Comparison of ENCODE assay signal across 8 cellular contexts in the genomic region with DNA sequence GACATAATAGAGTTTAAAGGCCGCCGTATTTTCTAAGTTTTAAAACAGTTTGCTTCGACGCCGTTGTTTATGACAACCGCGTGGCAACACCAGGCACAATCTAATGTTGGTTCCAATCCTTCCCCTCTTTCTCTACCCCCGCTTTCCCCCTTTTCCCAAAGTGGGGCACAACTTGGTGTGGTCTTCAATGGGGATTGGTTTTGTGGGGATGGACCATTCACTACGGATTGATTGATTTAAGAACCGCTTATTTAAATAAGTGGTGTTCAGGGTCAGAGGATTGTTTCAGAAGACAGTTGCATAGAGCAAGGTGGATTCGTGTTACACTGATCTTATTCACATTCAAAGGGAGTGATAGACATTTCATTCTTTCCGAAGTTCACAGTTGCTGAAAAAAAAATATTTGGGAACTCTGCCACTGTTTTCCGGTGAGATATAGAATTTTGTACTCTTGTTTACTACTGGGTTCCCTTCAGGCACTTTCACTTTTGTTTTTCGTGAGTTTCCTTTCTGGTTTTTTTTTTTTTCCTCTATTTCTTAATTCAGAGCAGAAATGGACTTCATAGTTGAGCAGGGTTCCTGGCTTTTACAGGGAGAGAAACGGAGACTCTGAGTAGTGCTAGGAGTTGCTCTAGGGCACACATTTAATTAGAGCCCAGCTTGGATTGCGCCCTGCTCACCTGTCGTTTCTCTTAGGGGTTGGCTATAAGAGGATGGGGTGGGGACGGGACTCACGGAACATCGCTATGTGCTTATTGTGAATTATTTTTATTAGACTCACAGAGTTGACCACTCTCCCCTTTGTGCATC.
A peak's percentile ranks its signal among the peaks of the same experiment; 100 is the strongest.
DNase-seq lines count a peak whose midpoint lies in the region; ATAC-seq and TF ChIP-seq lines count a peak whose summit lies in the region.

No MANE protein-coding gene starts in this region.

- no peaks in the 10 kb centered on the region for H3K27me3 Mint-ChIP-seq in activated T-cell treated with anti-CD3 and anti-CD28 coated beads, Interleukin-2, amount 50 U/mL, for 72 hours (ENCODE audit: low read depth)

- H3K4me3 Mint-ChIP-seq in activated T-cell treated with anti-CD3 and anti-CD28 coated beads, Interleukin-2, amount 50 U/mL, for 72 hours = peak overlapping the region; percentile 88 to 98

- H3K4me1 Mint-ChIP-seq in activated T-cell treated with anti-CD3 and anti-CD28 coated beads, Interleukin-2, amount 50 U/mL, for 72 hours (ENCODE audit: low read depth) = peaks cover 42% of the 10 kb centered on the region

- H3K27ac Mint-ChIP-seq in activated T-cell treated with anti-CD3 and anti-CD28 coated beads, Interleukin-2, amount 50 U/mL, for 72 hours = peak overlapping the region; percentile 98

- no peaks in the 10 kb centered on the region; the same call in 1 of the 2 replicates for H3K27me3 ChIP-seq in GM06990 (replicated peaks; ENCODE audit: control insufficient read depth, insufficient read depth, low read length)

- no peaks in the 10 kb centered on the region for H3K36me3 ChIP-seq in GM06990 (ENCODE audit: control insufficient read depth, insufficient read depth, low read length)

- H3K4me3 ChIP-seq in AG04449 (ENCODE audit: low read depth, low read length) = peak overlapping the region; percentile 68
- H3K4me3 ChIP-seq in GM06990 (replicated peaks; ENCODE audit: low read depth, low read length) = peak overlapping the region; percentile 71
- peak overlapping the region; percentile 72 for H3K4me3 ChIP-seq in LNCaP clone FGC (ENCODE audit: low read depth, low read length)

- POLR2A ChIA-PET in AG04449 (lab: Yijun Ruan, JAX) = no interaction called here

- TF ChIP-seq CTCF in AG04449 (IDR thresholded peaks at IDR 0.05; ENCODE audit: insufficient read depth, low read length, missing control alignments) (no peak), GM06990 (IDR thresholded peaks at IDR 0.05; ENCODE audit: insufficient read depth, low read length, poor library complexity, severe bottlenecking) (no peak), LNCaP clone FGC (IDR thresholded peaks at IDR 0.05; ENCODE audit: control insufficient read depth, extremely low read depth, insufficient read depth) (no peak)

- H3K9me3 Mint-ChIP-seq in activated T-cell treated with anti-CD3 and anti-CD28 coated beads, Interleukin-2, amount 50 U/mL, for 72 hours = no peaks in the 10 kb centered on the region

- DNase-seq in AG04449 (ENCODE audit: low read depth, low spot score) = no peak
- DNase-seq in GM06990 (ENCODE audit: extremely low read depth, insufficient read length) = no peak
- DNase-seq in LNCaP clone FGC (ENCODE audit: low read depth) = no peak
- DNase-seq in activated T-cell treated with anti-CD3 and anti-CD28 coated beads, Interleukin-2, amount 50 U/mL, for 72 hours = peak in 1 of 2 donors; percentile 21
- DNase-seq in foreskin melanocyte = peak; percentile 37
- DNase-seq in pons (ENCODE audit: low spot score) = peak; percentile 73
- DNase-seq in NCI-H524 treated with DMSO at 0.1 percent for 48 hours (lab: John Stamatoyannopoulos, UW) = no peak
- no peak for DNase-seq in NCI-H1092 (lab: John Stamatoyannopoulos, UW)

- no peak for ATAC-seq in activated T-cell treated with anti-CD3 and anti-CD28 coated beads, Interleukin-2, amount 50 U/mL, for 72 hours (replicated peaks in 1 of 2)

- peaks cover 2% of the 10 kb centered on the region in 2 donors for H3K36me3 Mint-ChIP-seq in activated T-cell treated with anti-CD3 and anti-CD28 coated beads, Interleukin-2, amount 50 U/mL, for 72 hours (ENCODE audit: insufficient read depth in 2 of 2)

- CTCF ChIA-PET in AG04449 (lab: Yijun Ruan, JAX) = interaction anchor here (0.9 kb wide), 1 partner anchor 141 kb away, joined by 4 read pairs; no protein-coding TSS in a partner anchor

Comparison
In these comparisons a context has a peak if more than half of its experiments do, and no peak if none do; other contexts are left out.
1. DNase-seq: peak in foreskin melanocyte (single experiment) and pons (single experiment); none in AG04449 (single experiment), GM06990 (single experiment), LNCaP clone FGC (single experiment), NCI-H524 treated with DMSO at 0.1 percent for 48 hours (single experiment) and NCI-H1092 (single experiment).
2. Peak in every context shown above with its lines, with median percentiles within 50 percentile points of each other: H3K4me3 ChIP-seq.